ENCODE assay signal across 21 cellular contexts in the genomic region with DNA sequence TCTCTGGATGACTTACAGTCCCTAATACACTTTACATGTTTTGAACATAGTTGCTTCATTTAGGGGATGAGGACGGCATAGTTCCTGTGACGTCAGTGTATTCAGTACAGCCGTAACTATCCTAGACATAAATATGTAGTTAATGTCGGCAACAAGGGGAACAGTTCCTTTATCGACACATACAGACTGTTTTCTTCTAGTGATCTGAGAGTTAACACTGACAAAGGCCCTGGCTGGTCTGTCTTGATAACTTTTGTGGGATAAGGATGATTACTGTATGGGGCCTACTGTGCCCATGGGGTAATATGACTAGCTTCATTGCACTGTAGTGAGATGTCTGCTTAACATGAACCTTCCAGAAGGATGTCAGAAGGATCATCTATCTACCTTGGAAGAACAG.
"Had no signal": no experiment of that assay in that cellular context is flagged by ENCODE, and none has a peak within 500 bp of the region (broad histone marks: within the 10 kb centered on the region; RNA-seq: fewer than 3 reads in every experiment).

No MANE protein-coding gene starts in this region.

- H3K9me3 ChIP-seq: colonic mucosa, esophagus squamous epithelium, lower lobe of right lung, prostate gland, right atrium auricular region, sigmoid colon, testis, tibial artery had no signal

- DNase-seq: colonic mucosa; effector memory CD4-positive, alpha-beta T cell; esophagus squamous epithelium; foreskin melanocyte; left ventricle myocardium superior; lower lobe of right lung; naive thymus-derived CD8-positive, alpha-beta T cell; nephron progenitor cell; nucleus accumbens; sigmoid colon; stimulated activated CD4-positive, alpha-beta T cell treated with anti-CD3 and anti-CD28 coated beads, Interleukin-2, amount 100 ng/mL, for 24 hours; stimulated activated CD4-positive, alpha-beta T cell treated with anti-CD3 and anti-CD28 coated beads, Interleukin-4, amount 100 ng/mL, for 4 hours; stimulated activated naive CD8-positive, alpha-beta T cell treated with anti-CD3 and anti-CD28 coated beads, Interleukin-15, Interleukin-2, amounts not matched to agents 100 U/mL and 50 U/mL, for 24 hours; substantia nigra; testis; tibial artery had no signal

- H3K4me1 ChIP-seq: colonic mucosa, esophagus squamous epithelium, lower lobe of right lung, prostate gland, right atrium auricular region, sigmoid colon, testis, tibial artery had no signal

- H3K27me3 ChIP-seq: colonic mucosa, right atrium auricular region, sigmoid colon, testis had no signal

- H3K27ac Mint-ChIP-seq: dendritic cell treated with granulocyte-macrophage colony-stimulating factor and Interleukin-4, amounts not matched to agents 40 ng/mL and 50 ng/mL, for 4 days; naive thymus-derived CD8-positive, alpha-beta T cell; nephron progenitor cell; stimulated activated memory B cell treated with anti-CD40 and anti-IgM and Interleukin-4, amounts not matched to agents 10 μg/mL and 1 μg/mL and 100 μg/mL, for 72 hours; type B pancreatic cell had no signal

- H3K4me3 ChIP-seq: colonic mucosa, esophagus squamous epithelium, lower lobe of right lung, prostate gland, right atrium auricular region, sigmoid colon, testis, tibial artery had no signal

- ATAC-seq: left ventricle myocardium superior; lower lobe of right lung; naive thymus-derived CD8-positive, alpha-beta T cell; stimulated activated memory B cell treated with anti-CD40 and anti-IgM and Interleukin-4, amounts not matched to agents 10 μg/mL and 1 μg/mL and 100 μg/mL, for 72 hours; stimulated activated naive CD8-positive, alpha-beta T cell treated with anti-CD3 and anti-CD28 coated beads, Interleukin-15, Interleukin-2, amounts not matched to agents 100 U/mL and 50 U/mL, for 24 hours had no signal

- H3K4me1 Mint-ChIP-seq: nephron progenitor cell; stimulated activated memory B cell treated with anti-CD40 and anti-IgM and Interleukin-4, amounts not matched to agents 10 μg/mL and 1 μg/mL and 100 μg/mL, for 72 hours had no signal

- H3K36me3 ChIP-seq: colonic mucosa, esophagus squamous epithelium, lower lobe of right lung, prostate gland, right atrium auricular region, sigmoid colon, tibial artery had no signal

- H3K36me3 Mint-ChIP-seq: naive thymus-derived CD8-positive, alpha-beta T cell; stimulated activated memory B cell treated with anti-CD40 and anti-IgM and Interleukin-4, amounts not matched to agents 10 μg/mL and 1 μg/mL and 100 μg/mL, for 72 hours; type B pancreatic cell had no signal

- H3K27me3 Mint-ChIP-seq: dendritic cell treated with granulocyte-macrophage colony-stimulating factor and Interleukin-4, amounts not matched to agents 40 ng/mL and 50 ng/mL, for 4 days had no signal

- H3K27ac ChIP-seq: colonic mucosa, esophagus squamous epithelium, lower lobe of right lung, prostate gland, right atrium auricular region, sigmoid colon, testis, tibial artery had no signal

- H3K4me3 Mint-ChIP-seq: dendritic cell treated with granulocyte-macrophage colony-stimulating factor and Interleukin-4, amounts not matched to agents 40 ng/mL and 50 ng/mL, for 4 days; naive thymus-derived CD8-positive, alpha-beta T cell; nephron progenitor cell; stimulated activated memory B cell treated with anti-CD40 and anti-IgM and Interleukin-4, amounts not matched to agents 10 μg/mL and 1 μg/mL and 100 μg/mL, for 72 hours; type B pancreatic cell had no signal

- H3K9me3 Mint-ChIP-seq: dendritic cell treated with granulocyte-macrophage colony-stimulating factor and Interleukin-4, amounts not matched to agents 40 ng/mL and 50 ng/mL, for 4 days; naive thymus-derived CD8-positive, alpha-beta T cell; nephron progenitor cell; stimulated activated memory B cell treated with anti-CD40 and anti-IgM and Interleukin-4, amounts not matched to agents 10 μg/mL and 1 μg/mL and 100 μg/mL, for 72 hours had no signal
